ENCODE assay signal across 1 cellular context in genomic region chr14:59208224-59208814, GRCh38.
TF ChIP-seq lines count a peak whose summit lies in the region.

No MANE protein-coding gene starts in this region.

TF ChIP-seq in K562, 482 proteins besides CTCF, POLR2A, EP300 and RAD21 (continued from another document):
- TF ChIP-seq, protein P1, sequence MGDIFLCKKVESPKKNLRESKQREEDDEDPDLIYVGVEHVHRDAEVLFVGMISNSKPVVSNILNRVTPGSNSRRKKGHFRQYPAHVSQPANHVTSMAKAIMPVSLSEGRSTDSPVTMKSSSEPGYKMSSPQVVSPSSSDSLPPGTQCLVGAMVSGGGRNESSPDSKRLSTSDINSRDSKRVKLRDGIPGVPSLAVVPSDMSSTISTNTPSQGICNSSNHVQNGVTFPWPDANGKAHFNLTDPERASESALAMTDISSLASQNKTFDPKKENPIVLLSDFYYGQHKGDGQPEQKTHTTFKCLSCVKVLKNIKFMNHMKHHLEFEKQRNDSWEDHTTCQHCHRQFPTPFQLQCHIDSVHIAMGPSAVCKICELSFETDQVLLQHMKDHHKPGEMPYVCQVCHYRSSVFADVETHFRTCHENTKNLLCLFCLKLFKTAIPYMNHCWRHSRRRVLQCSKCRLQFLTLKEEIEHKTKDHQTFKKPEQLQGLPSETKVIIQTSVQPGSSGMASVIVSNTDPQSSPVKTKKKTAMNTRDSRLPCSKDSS (IDR thresholded peaks at IDR 0.05; ENCODE audit: low read depth, partially characterized antibody), result no peak
- no peak for TF ChIP-seq NONO (IDR thresholded peaks at IDR 0.05; ENCODE audit: low read depth in 2 of 2, low read length in 1 of 2)
- no peak for TF ChIP-seq RNF2 (IDR thresholded peaks at IDR 0.05)
